8 cellular contexts compared by ENCODE assay signal in genomic region chr3:93979850-93980677, GRCh38.
DNase-seq lines count a peak whose midpoint lies in the region; ATAC-seq lines count a peak whose summit lies in the region.

TSS of gene ARL13B (plus strand) at chr3:93980155. CDS start at chr3:93980424, 269 bp downstream.

- peak within 1 kb of the TSS; percentile 42 for H3K27ac ChIP-seq in cingulate gyrus (ENCODE audit: low read depth, low read length)

- peak; percentile 99 for DNase-seq in Ammon's horn (ENCODE audit: low spot score)
- DNase-seq in GM19238 (ENCODE audit: insufficient read length, low spot score) = peak; percentile 92
- peak; percentile 99 to 100 for DNase-seq in NCI-H524 (lab: John Stamatoyannopoulos, UW)
- peak; percentile 92 for DNase-seq in activated CD4-positive, alpha-beta T cell treated with anti-CD3 and anti-CD28 coated beads for 4 hours
- DNase-seq in kidney glomerular epithelial cell (lab: John Stamatoyannopoulos, UW) = peak; percentile 99
- DNase-seq in stimulated activated CD4-positive, alpha-beta T cell treated with anti-CD3 and anti-CD28 coated beads, Interleukin-1b, Interleukin-23, amount 100 ng/mL, for 1 hour (ENCODE audit: low read depth in 2 of 2) = peak; percentile 74 to 82

- ATAC-seq in HG03442 (IDR thresholded peaks at IDR 0.05; ENCODE audit: unreplicated experiment) = peak; percentile 100

Comparison
In these comparisons a context has a peak if more than half of its experiments do, and no peak if none do; other contexts are left out.
1. Peak in every context shown above with its lines: DNase-seq, ATAC-seq and H3K27ac ChIP-seq.